Comparison of ENCODE assay signal across 1 cellular context in genomic region chr4:149164282-149164681, GRCh38.
A peak's percentile ranks its signal among the peaks of the same experiment; 100 is the strongest.
TF ChIP-seq lines count a peak whose summit lies in the region.

No MANE protein-coding gene starts in this region.

TF ChIP-seq in SK-N-SH, 30 proteins besides CTCF, POLR2A, EP300 and RAD21 (continued from another document):
- no peak for TF ChIP-seq REST (IDR thresholded peaks at IDR 0.05; ENCODE audit: low read depth, low read length)
- peak; percentile 60 for TF ChIP-seq PBX3 (IDR thresholded peaks at IDR 0.05)
- TF ChIP-seq USF2 (IDR thresholded peaks at IDR 0.05; ENCODE audit: borderline replicate concordance, low read depth, low read length): no peak
- no peak for TF ChIP-seq RFX5 (IDR thresholded peaks at IDR 0.05; ENCODE audit: low read length)
- TF ChIP-seq TEAD4 (IDR thresholded peaks at IDR 0.05; ENCODE audit: borderline replicate concordance, insufficient read depth): peak; percentile 88; the same call in 1 of the 2 replicates
- no peak for TF ChIP-seq RCOR1 (IDR thresholded peaks at IDR 0.05; ENCODE audit: low read length)
- peak; percentile 65; the same call in 1 of the 2 replicates for TF ChIP-seq RXRA (IDR thresholded peaks at IDR 0.05; ENCODE audit: borderline replicate concordance, low read depth)
- TF ChIP-seq IRF3 (IDR thresholded peaks at IDR 0.05; ENCODE audit: low read depth, low read length): no peak
- no peak for TF ChIP-seq YY1 (IDR thresholded peaks at IDR 0.05; ENCODE audit: low read depth)
- TF ChIP-seq TCF12 (IDR thresholded peaks at IDR 0.05): peak; percentile 76
- TF ChIP-seq GABPA (IDR thresholded peaks at IDR 0.05; ENCODE audit: low read depth): no peak
- peak; percentile 68 for TF ChIP-seq FOSL2 (IDR thresholded peaks at IDR 0.05; ENCODE audit: borderline replicate concordance, low read depth)
- TF ChIP-seq MAX (IDR thresholded peaks at IDR 0.05; ENCODE audit: low read depth): 0 out of 2 replicates have a peak, but pooled peaks have one; percentile 34
- TF ChIP-seq MXI1 (IDR thresholded peaks at IDR 0.05; ENCODE audit: low read depth, low read length): no peak
- TF ChIP-seq SIN3A (IDR thresholded peaks at IDR 0.05; ENCODE audit: borderline replicate concordance, low read depth, low read length): no peak
